ENCODE assay signal across 11 cellular contexts in genomic region chr3:32815812-32816438, GRCh38. TPM values are rescaled to one million over a fixed set of nuclear protein-coding genes. Genes with fewer than 3 reads are reported as not detected.
DNase-seq lines count a peak whose midpoint lies in the region; ATAC-seq, FAIRE-seq and TF ChIP-seq lines count a peak whose summit lies in the region.
"Had no signal": no experiment of that assay in that cellular context is flagged by ENCODE, and none has a peak within 500 bp of the region (broad histone marks: within the 10 kb centered on the region; RNA-seq: fewer than 3 reads in every experiment).

No MANE protein-coding gene starts in this region.

- H3K9ac ChIP-seq in HUES6 (ENCODE audit: low read length), result peak overlapping the region; percentile 85

- no peak overlapping the region for H3K27ac Mint-ChIP-seq in CD8-positive, alpha-beta memory T cell
- H3K27ac Mint-ChIP-seq in nephron progenitor cell, result peak overlapping the region; percentile 100

- no peak for TF ChIP-seq POLR2A in ovary (IDR thresholded peaks at IDR 0.05)

- H3K9me3 ChIP-seq in CD8-positive, alpha-beta memory T cell (ENCODE audit: low read length), result no peaks in the 10 kb centered on the region
- H3K9me3 ChIP-seq in HUES6 (ENCODE audit: control insufficient read depth, insufficient read depth, low read depth, low read length) (no peaks in the 10 kb centered on the region), ovary (no peaks in the 10 kb centered on the region)

- TF ChIP-seq CTCF in dorsolateral prefrontal cortex (IDR thresholded peaks at IDR 0.05 in 54 of 56, conservative IDR thresholded peaks at IDR 0.05 in 2 of 56; ENCODE audit: low read depth in 1 of 56, partially characterized antibody in 56 of 56), result no peak
- TF ChIP-seq CTCF in nephron progenitor cell (IDR thresholded peaks at IDR 0.05), result no peak
- TF ChIP-seq CTCF in ovary (IDR thresholded peaks at IDR 0.05), result no peak

- no peaks in the 10 kb centered on the region for H3K36me3 ChIP-seq in CD8-positive, alpha-beta memory T cell (ENCODE audit: insufficient read depth, low read length)
- H3K36me3 ChIP-seq in HUES6 (ENCODE audit: control insufficient read depth, insufficient read depth, low read length) (peaks cover 36% of the 10 kb centered on the region), ovary (no peaks in the 10 kb centered on the region)

- no peak overlapping the region for H3K27ac ChIP-seq in CD8-positive, alpha-beta memory T cell (ENCODE audit: low read depth, low read length)
- H3K27ac ChIP-seq in HUES6 (ENCODE audit: low read depth, low read length) (peak overlapping the region; percentile 96), dorsolateral prefrontal cortex (peak overlapping the region in 16 of 59 donors; percentile 12 to 69 (median 48)), ovary (no peak overlapping the region)

- H3K36me3 Mint-ChIP-seq in CD8-positive, alpha-beta memory T cell, result no peaks in the 10 kb centered on the region
- H3K36me3 Mint-ChIP-seq in nephron progenitor cell (ENCODE audit: low read depth), result peaks cover 12% of the 10 kb centered on the region

- peaks cover 34 to 43% of the 10 kb centered on the region in 2 donors for H3K27me3 Mint-ChIP-seq in CD8-positive, alpha-beta memory T cell
- peaks cover 7% of the 10 kb centered on the region for H3K27me3 Mint-ChIP-seq in nephron progenitor cell (ENCODE audit: low read depth, poor library complexity)

- WGBS in ovary, 3 donors, result 27 to 29% (median 27%) methylated on average over 22 of the region's 22 CpGs

- no peak for FAIRE-seq in HTR-8/SVneo (lab: Jason Lieb, UNC)
- FAIRE-seq: endometrium had no signal

- peaks cover 12% of the 10 kb centered on the region for H3K27me3 ChIP-seq in CD8-positive, alpha-beta memory T cell (ENCODE audit: insufficient read depth, low read length, poor library complexity, severe bottlenecking)
- no peaks in the 10 kb centered on the region for H3K27me3 ChIP-seq in HUES6 (ENCODE audit: control insufficient read depth, insufficient read depth, low read length)
- H3K27me3 ChIP-seq in dorsolateral prefrontal cortex, result peaks cover 0 to 55% (median 30%) of the 10 kb centered on the region in 45 donors
- H3K27me3 ChIP-seq in ovary, result no peaks in the 10 kb centered on the region

- TF ChIP-seq EP300 in ovary (IDR thresholded peaks at IDR 0.05), result no peak

- no peaks in the 10 kb centered on the region for H3K4me1 ChIP-seq in CD8-positive, alpha-beta memory T cell (ENCODE audit: insufficient read depth, low read length)
- H3K4me1 ChIP-seq in HUES6 (ENCODE audit: control insufficient read depth, insufficient read depth, low read length) (peaks cover 30% of the 10 kb centered on the region), ovary (ENCODE audit: insufficient read depth) (no peaks in the 10 kb centered on the region)

- POLR2A ChIA-PET in CD8-positive, alpha-beta memory T cell (lab: Charles Lee), result no interaction called here

- H3K4me1 Mint-ChIP-seq in CD8-positive, alpha-beta memory T cell, result peaks cover 12 to 37% (median 19%) of the 10 kb centered on the region in 3 donors
- peaks cover 55% of the 10 kb centered on the region for H3K4me1 Mint-ChIP-seq in nephron progenitor cell

- H3K9me3 Mint-ChIP-seq in CD8-positive, alpha-beta memory T cell, result no peaks in the 10 kb centered on the region
- peaks cover 4% of the 10 kb centered on the region for H3K9me3 Mint-ChIP-seq in nephron progenitor cell

- intact Hi-C loops in dorsolateral prefrontal cortex (cut with DNase I) (no loop called here), ovary (cut with DNase I) (no loop called here)

- peak overlapping the region in 6 of 7 donors; percentile 9 to 65 (median 47) for H3K4me3 Mint-ChIP-seq in CD8-positive, alpha-beta memory T cell
- H3K4me3 Mint-ChIP-seq in nephron progenitor cell, result peak overlapping the region; percentile 95

- CTCF ChIA-PET in CD8-positive, alpha-beta memory T cell (lab: Charles Lee), result no interaction called here

- ATAC-seq in GM19452 (IDR thresholded peaks at IDR 0.05; ENCODE audit: unreplicated experiment), result no peak

- no peak for DNase-seq in CD8-positive, alpha-beta memory T cell
- DNase-seq in dorsolateral prefrontal cortex (no peak), nephron progenitor cell (peak; percentile 43), amygdala (lab: John Stamatoyannopoulos, UW) (no peak), HTR-8/SVneo (ENCODE audit: insufficient read length, low spot score) (no peak), ovary (no peak)
- DNase-seq: NCI-H1092, SIG-M5 had no signal

- H3K4me3 ChIP-seq in CD8-positive, alpha-beta memory T cell (ENCODE audit: low read length), result no peak overlapping the region
- H3K4me3 ChIP-seq in HUES6 (ENCODE audit: low read depth, low read length) (peak overlapping the region; percentile 71), dorsolateral prefrontal cortex (peak overlapping the region in 55 of 59 donors; percentile 22 to 73 (median 60)), ovary (no peak overlapping the region)

RNA-seq across cellular contexts. Expression of gene TRIM71, which starts 1.9 kb away (rescaled TPM):
- total RNA-seq in CD8-positive, alpha-beta memory T cell, result under 1 TPM; 0.02 to 0.07 TPM
- polyA plus RNA-seq in CD8-positive, alpha-beta memory T cell, result not detected
- 1 to 10 TPM in 65 of 120 experiments, under 1 TPM in 55; 0.36 to 2.1 (median 1.0) TPM for total RNA-seq in dorsolateral prefrontal cortex
- under 1 TPM in 4 of 7 donors, not detected in 3; 0.05 to 0.43 (median 0.21) TPM for total RNA-seq in ovary
- polyA plus RNA-seq in ovary, result under 1 TPM in 1 of 2 donors, not detected in 1; 0.06 TPM

Comparison
In these comparisons a context has a peak if more than half of its experiments do, and no peak if none do; other contexts are left out.
1. H3K4me3 ChIP-seq: peak in HUES6 (single experiment) and dorsolateral prefrontal cortex (55 of 59); none in CD8-positive, alpha-beta memory T cell (single experiment) and ovary (single experiment).